13 cellular contexts compared by ENCODE assay signal in the genomic region with DNA sequence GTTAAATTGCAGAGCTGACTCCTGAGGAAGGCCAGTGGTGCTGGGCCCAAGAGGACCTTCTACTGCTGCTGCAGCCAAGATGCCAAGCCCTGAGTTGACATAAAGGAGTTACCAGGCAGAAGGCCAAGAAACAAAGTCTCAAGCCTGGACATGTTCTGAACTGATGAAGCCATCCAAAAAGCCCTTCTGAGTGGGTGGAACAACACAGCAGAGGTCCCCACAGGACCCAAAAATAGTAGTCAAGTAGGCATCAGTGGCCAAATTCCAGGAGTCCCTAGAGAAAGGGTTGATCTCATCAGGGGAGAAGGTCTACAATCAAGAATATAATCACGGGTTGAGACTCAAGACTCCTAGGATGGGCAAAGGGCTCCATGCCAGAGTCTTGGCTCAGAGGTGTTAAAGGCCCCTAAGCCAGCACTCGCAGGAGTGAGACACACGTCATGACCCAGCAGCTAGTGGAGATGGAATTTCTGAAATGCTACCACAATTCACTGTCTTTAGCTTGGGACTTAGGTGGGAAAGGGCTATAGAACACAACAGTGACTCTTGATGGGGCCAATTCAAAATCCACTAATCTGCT.
A peak's percentile ranks its signal among the peaks of the same experiment; 100 is the strongest.
DNase-seq lines count a peak whose midpoint lies in the region; ATAC-seq, FAIRE-seq and TF ChIP-seq lines count a peak whose summit lies in the region.
"Had no signal": no experiment of that assay in that cellular context is flagged by ENCODE, and none has a peak within 500 bp of the region (broad histone marks: within the 10 kb centered on the region; RNA-seq: fewer than 3 reads in every experiment).

No MANE protein-coding gene starts in this region.

- dilution Hi-C loops in IMR-90 (cut with HindIII; ENCODE audit: low sequenced_read_pairs, unreplicated experiment), result no loop called here

- no CpG with 5 or more reads among the region's 3 CpGs for WGBS in IMR-90 (ENCODE audit: extremely low coverage in 2 of 2, insufficient read length in 1 of 2), 2 experiments

- no peak for TF ChIP-seq CTCF in IMR-90 (conservative IDR thresholded peaks at IDR 0.05; ENCODE audit: low read depth, low read length)
- TF ChIP-seq CTCF in bronchial epithelial cell (IDR thresholded peaks at IDR 0.05; ENCODE audit: insufficient read depth, low read length, severe bottlenecking), result no peak
- TF ChIP-seq CTCF in natural killer cell (IDR thresholded peaks at IDR 0.05), result no peak
- no peak for TF ChIP-seq CTCF in neural progenitor cell (IDR thresholded peaks at IDR 0.05)

- peak overlapping the region; percentile 66 for H2BK120ac ChIP-seq in IMR-90 (ENCODE audit: low read depth, low read length)

- peak overlapping the region; percentile 46 for H3K14ac ChIP-seq in IMR-90 (replicated peaks; ENCODE audit: low read depth, low read length)

- H2AFZ ChIP-seq in IMR-90 (replicated peaks; ENCODE audit: low read length, poor library complexity) (no peak overlapping the region), neural progenitor cell (replicated peaks) (no peak overlapping the region)
- H2AFZ ChIP-seq: hepatocyte had no signal

- H4K20me1 ChIP-seq in IMR-90 (ENCODE audit: insufficient read depth, low read length) (no peaks in the 10 kb centered on the region), neural progenitor cell (ENCODE audit: low read depth) (no peaks in the 10 kb centered on the region)

- no peaks in the 10 kb centered on the region for H3K9me3 ChIP-seq in IMR-90 (ENCODE audit: control insufficient read depth, insufficient read depth, low read length)
- H3K9me3 ChIP-seq in neural progenitor cell (ENCODE audit: low read depth), result no peaks in the 10 kb centered on the region
- H3K9me3 ChIP-seq: breast epithelium had no signal

- H3K27me3 Mint-ChIP-seq in natural killer cell (ENCODE audit: low read depth in 2 of 2) (no peaks in the 10 kb centered on the region), neural progenitor cell (ENCODE audit: insufficient read depth, low read depth) (no peaks in the 10 kb centered on the region)
- H3K27me3 Mint-ChIP-seq: stimulated activated naive CD8-positive, alpha-beta T cell treated with anti-CD3 and anti-CD28 coated beads, Interleukin-15, Interleukin-2, amounts not matched to agents 100 ng/mL and 50 ng/mL, for 24 hours had no signal

- H3K9ac ChIP-seq in IMR-90 (ENCODE audit: low read depth, low read length), result no peak overlapping the region
- H3K9ac ChIP-seq in neural progenitor cell, result no peak overlapping the region

- H3F3A ChIP-seq in neural progenitor cell (ENCODE audit: low read depth), result peaks cover 4% of the 10 kb centered on the region

- no peak overlapping the region for H3K23ac ChIP-seq in IMR-90 (ENCODE audit: low read depth, low read length)

- no peak overlapping the region for H3K4me2 ChIP-seq in IMR-90 (ENCODE audit: low read depth, low read length)
- H3K4me2 ChIP-seq in neural progenitor cell, result no peak overlapping the region
- H3K4me2 ChIP-seq: hepatocyte had no signal

- FAIRE-seq in bronchial epithelial cell (lab: Jason Lieb, UNC), result peak; percentile 13
- FAIRE-seq: GM12891 had no signal

- no peak overlapping the region for H2AK9ac ChIP-seq in IMR-90 (replicated peaks; ENCODE audit: low read depth, low read length, poor library complexity)

- peak overlapping the region; percentile 65 for H3K4ac ChIP-seq in IMR-90 (ENCODE audit: low read depth, low read length)

- peak overlapping the region; percentile 40 for H2BK5ac ChIP-seq in IMR-90 (ENCODE audit: low read depth, low read length, poor library complexity, severe bottlenecking)

- peak overlapping the region; percentile 90 for H4K5ac ChIP-seq in IMR-90 (ENCODE audit: low read depth, low read length)

- DNase-seq in AG08396 (ENCODE audit: low spot score), result peak; percentile 42
- DNase-seq in IMR-90, result peak; percentile 18
- peak; percentile 93 for DNase-seq in bronchial epithelial cell (ENCODE audit: low read depth)
- peak; percentile 69 for DNase-seq in myocyte (ENCODE audit: low read depth)
- DNase-seq in natural killer cell, result no peak
- DNase-seq in NCI-H2227 (lab: John Stamatoyannopoulos, UW; ENCODE audit: unreplicated experiment), result no peak
- DNase-seq in neural progenitor cell (ENCODE audit: low spot score), result no peak
- DNase-seq in RPMI8226, result no peak
- DNase-seq: activated CD8-positive, alpha-beta memory T cell treated with anti-CD3 and anti-CD28 coated beads, Interleukin-2, amount 50 U/mL, for 48 hours had no signal

- H3K27ac Mint-ChIP-seq in natural killer cell (no peak overlapping the region), neural progenitor cell (no peak overlapping the region)
- H3K27ac Mint-ChIP-seq: stimulated activated naive CD8-positive, alpha-beta T cell treated with anti-CD3 and anti-CD28 coated beads, Interleukin-15, Interleukin-2, amounts not matched to agents 100 ng/mL and 50 ng/mL, for 24 hours had no signal

- TF ChIP-seq POLR2A in IMR-90 (IDR thresholded peaks at IDR 0.05; ENCODE audit: low read depth, low read length), result no peak

- no peaks in the 10 kb centered on the region for H3K4me1 Mint-ChIP-seq in natural killer cell
- H3K4me1 Mint-ChIP-seq in neural progenitor cell, result peaks cover 14% of the 10 kb centered on the region

- peak; percentile 46; the same call in 1 of the 2 replicates for ATAC-seq in IMR-90 (ENCODE audit: low read depth)
- ATAC-seq in natural killer cell, result no peak

- peak overlapping the region; percentile 38; the same call in 1 of the 2 replicates for H2AK5ac ChIP-seq in IMR-90 (ENCODE audit: low read depth, low read length)

- no peak for TF ChIP-seq RAD21 in IMR-90 (IDR thresholded peaks at IDR 0.05; ENCODE audit: low read length)

- no peaks in the 10 kb centered on the region; the same call in 1 of the 2 replicates for H3K9me1 ChIP-seq in IMR-90 (ENCODE audit: insufficient read depth, low read length)

- peak overlapping the region; percentile 80 for H3K18ac ChIP-seq in IMR-90 (ENCODE audit: low read depth, low read length)

- no peak overlapping the region for H3K4me3 ChIP-seq in IMR-90 (ENCODE audit: insufficient read depth, low read depth, low read length)
- no peak overlapping the region for H3K4me3 ChIP-seq in bronchial epithelial cell (ENCODE audit: low read depth, low read length)
- no peak overlapping the region for H3K4me3 ChIP-seq in neural progenitor cell
- H3K4me3 ChIP-seq: breast epithelium, hepatocyte had no signal

- in situ Hi-C loops in IMR-90 (cut with MboI; ENCODE audit: low sequenced_read_pairs), result no loop called here

- CTCF ChIA-PET in IMR-90 (lab: Yijun Ruan, JAX), result interaction anchor here (1.3 kb wide), 1 partner anchor 24 kb away, joined by 3 read pairs; no protein-coding TSS in a partner anchor

- H3K27ac ChIP-seq in IMR-90 (ENCODE audit: insufficient read depth, low read length) (peak overlapping the region; percentile 27; the same call in 1 of the 2 replicates), neural progenitor cell (no peak overlapping the region)
- H3K27ac ChIP-seq: breast epithelium, hepatocyte had no signal

- peak overlapping the region; percentile 51; the same call in 1 of the 2 replicates for H4K91ac ChIP-seq in IMR-90 (ENCODE audit: insufficient read depth, low read depth, low read length)

- H3K56ac ChIP-seq in IMR-90 (ENCODE audit: extremely low read depth, insufficient read depth, low read length), result no peak overlapping the region

- H3K79me2 ChIP-seq in neural progenitor cell (ENCODE audit: low read depth), result no peaks in the 10 kb centered on the region

- H3K4me3 Mint-ChIP-seq in natural killer cell (no peak overlapping the region), neural progenitor cell (no peak overlapping the region)
- H3K4me3 Mint-ChIP-seq: stimulated activated naive CD8-positive, alpha-beta T cell treated with anti-CD3 and anti-CD28 coated beads, Interleukin-15, Interleukin-2, amounts not matched to agents 100 ng/mL and 50 ng/mL, for 24 hours had no signal

- H4K8ac ChIP-seq in IMR-90 (ENCODE audit: low read depth in 2 of 2, low read length in 2 of 2), result peak overlapping the region in 1 of 2 experiments; percentile 37; a peak in 2 of 4 replicates

- intact Hi-C loops in IMR-90 (cut with micrococcal nuclease), result no loop called here
- intact Hi-C loops in natural killer cell (cut with micrococcal nuclease), result no loop called here

- peaks cover 7% of the 10 kb centered on the region for H3K4me1 ChIP-seq in IMR-90 (ENCODE audit: control insufficient read depth, insufficient read depth, low read length)
- peaks cover 12% of the 10 kb centered on the region for H3K4me1 ChIP-seq in neural progenitor cell
- H3K4me1 ChIP-seq: breast epithelium had no signal

- no peak overlapping the region; the same call in 2 of the 3 replicates for H2BK15ac ChIP-seq in IMR-90 (ENCODE audit: low read depth, low read length)

- H3K36me3 Mint-ChIP-seq in natural killer cell, result no peaks in the 10 kb centered on the region
- H3K36me3 Mint-ChIP-seq in neural progenitor cell, result peaks cover 5% of the 10 kb centered on the region

- no peaks in the 10 kb centered on the region for H3K27me3 ChIP-seq in IMR-90 (ENCODE audit: control insufficient read depth, insufficient read depth, low read length)
- no peaks in the 10 kb centered on the region for H3K27me3 ChIP-seq in bronchial epithelial cell (ENCODE audit: control insufficient read depth, insufficient read depth, low read length)
- H3K27me3 ChIP-seq in neural progenitor cell, result no peaks in the 10 kb centered on the region
- H3K27me3 ChIP-seq: breast epithelium, hepatocyte had no signal

- no TSS peak for BruUV-seq in IMR-90 (replicated peaks; lab: Mats Ljungman, UMichigan)

- peaks cover 0 to 2% of the 10 kb centered on the region in 2 experiments; a peak in 2 of 4 replicates for H3K79me1 ChIP-seq in IMR-90 (ENCODE audit: low read depth in 1 of 2, low read length in 2 of 2)

- POLR2A ChIA-PET in IMR-90 (lab: Charles Lee; ENCODE audit: unreplicated experiment), result no interaction called here

- H2BK20ac ChIP-seq in IMR-90 (ENCODE audit: low read depth, low read length), result peak overlapping the region; percentile 66

- H3K36me3 ChIP-seq in IMR-90 (ENCODE audit: control insufficient read depth, insufficient read depth, low read length) (no peaks in the 10 kb centered on the region), bronchial epithelial cell (ENCODE audit: control insufficient read depth, insufficient read depth, low read length) (no peaks in the 10 kb centered on the region), neural progenitor cell (no peaks in the 10 kb centered on the region)
- H3K36me3 ChIP-seq: breast epithelium had no signal

- H3K9me3 Mint-ChIP-seq in natural killer cell (no peaks in the 10 kb centered on the region), neural progenitor cell (no peaks in the 10 kb centered on the region)

TF ChIP-seq in IMR-90, 13 proteins besides CTCF, POLR2A, EP300 and RAD21 (continues in another document):
- TF ChIP-seq MXI1 (IDR thresholded peaks at IDR 0.05; ENCODE audit: borderline replicate concordance, low read depth, low read length) (no peak), SMC3 (IDR thresholded peaks at IDR 0.05; ENCODE audit: low read depth, low read length) (no peak)
- TF ChIP-seq, protein P1, sequence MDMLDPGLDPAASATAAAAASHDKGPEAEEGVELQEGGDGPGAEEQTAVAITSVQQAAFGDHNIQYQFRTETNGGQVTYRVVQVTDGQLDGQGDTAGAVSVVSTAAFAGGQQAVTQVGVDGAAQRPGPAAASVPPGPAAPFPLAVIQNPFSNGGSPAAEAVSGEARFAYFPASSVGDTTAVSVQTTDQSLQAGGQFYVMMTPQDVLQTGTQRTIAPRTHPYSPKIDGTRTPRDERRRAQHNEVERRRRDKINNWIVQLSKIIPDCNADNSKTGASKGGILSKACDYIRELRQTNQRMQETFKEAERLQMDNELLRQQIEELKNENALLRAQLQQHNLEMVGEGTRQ (IDR thresholded peaks at IDR 0.05; ENCODE audit: low read depth, low read length), result no peak

Comparison
In these comparisons a context has a peak if more than half of its experiments do, and no peak if none do; other contexts are left out.
1. DNase-seq: peak in AG08396 (single experiment), IMR-90 (single experiment), bronchial epithelial cell (single experiment) and myocyte (single experiment); none in natural killer cell (single experiment), NCI-H2227 (single experiment), neural progenitor cell (single experiment) and RPMI8226 (single experiment).